ENCODE assay signal across 24 cellular contexts in genomic region chr4:1080432-1080831, GRCh38.
"Had no signal": no experiment of that assay in that cellular context is flagged by ENCODE, and none has a peak within 500 bp of the region (broad histone marks: within the 10 kb centered on the region; RNA-seq: fewer than 3 reads in every experiment).

No MANE protein-coding gene starts in this region.

- H3K27ac Mint-ChIP-seq: activated CD4-positive, alpha-beta T cell treated with anti-CD3 and anti-CD28 coated beads for 36 hours; activated naive CD4-positive, alpha-beta T cell treated with anti-CD3 and anti-CD28 coated beads, Interleukin-2, amount 10 ng/mL, durations not matched to agents 7 days and 5 days; nephron had no signal

- H3K4me3 ChIP-seq: breast epithelium, esophagus muscularis mucosa, heart right ventricle, left lung, lower lobe of right lung, ovary, prostate gland, skin epidermis, testis, transverse colon had no signal

- H3K4me3 Mint-ChIP-seq: activated CD4-positive, alpha-beta T cell treated with anti-CD3 and anti-CD28 coated beads for 36 hours; activated naive CD4-positive, alpha-beta T cell treated with anti-CD3 and anti-CD28 coated beads, Interleukin-2, amount 10 ng/mL, durations not matched to agents 7 days and 5 days; nephron had no signal

- H3K36me3 Mint-ChIP-seq: activated naive CD4-positive, alpha-beta T cell treated with anti-CD3 and anti-CD28 coated beads, Interleukin-2, amount 10 ng/mL, durations not matched to agents 7 days and 5 days had no signal

- DNase-seq: activated CD4-positive, alpha-beta T cell treated with anti-CD3 and anti-CD28 coated beads for 36 hours; activated CD4-positive, alpha-beta T cell treated with anti-CD3 and anti-CD28 coated beads, Interleukin-2, amount 50 U/mL, for 4 hours; activated CD4-positive, CD25-positive, alpha-beta regulatory T cell; activated effector memory CD4-positive, alpha-beta T cell treated with anti-CD3 and anti-CD28 coated beads, Interleukin-2, amount 50 U/mL, for 16 hours; activated naive CD4-positive, alpha-beta T cell treated with anti-CD3 and anti-CD28 coated beads, Interleukin-2, amount 10 ng/mL, durations not matched to agents 7 days and 5 days; activated T-cell treated with anti-CD3 and anti-CD28 coated beads for 4 hours; central memory CD4-positive, alpha-beta T cell; foreskin keratinocyte; heart right ventricle; left lung; lower lobe of right lung; retina; stimulated activated CD4-positive, alpha-beta T cell treated with anti-CD3 and anti-CD28 coated beads, Interleukin-12 subunit alpha, Interleukin-12 subunit beta, amount 100 ng/mL, for 4 hours; stimulated activated CD4-positive, alpha-beta T cell treated with anti-CD3 and anti-CD28 coated beads, Interleukin-4, amount 100 ng/mL, for 1 hour; stimulated activated naive CD8-positive, alpha-beta T cell treated with anti-CD3 and anti-CD28 coated beads, Interleukin-15, Interleukin-2, amounts not matched to agents 100 U/mL and 50 U/mL, for 24 hours; testis; transverse colon had no signal

- H3K9me3 Mint-ChIP-seq: activated naive CD4-positive, alpha-beta T cell treated with anti-CD3 and anti-CD28 coated beads, Interleukin-2, amount 10 ng/mL, durations not matched to agents 7 days and 5 days; nephron had no signal

- H3K27me3 ChIP-seq: breast epithelium, ovary, testis had no signal

- H3K4me1 ChIP-seq: breast epithelium, esophagus muscularis mucosa, foreskin keratinocyte, prostate gland, testis had no signal

- H3K4me1 Mint-ChIP-seq: activated naive CD4-positive, alpha-beta T cell treated with anti-CD3 and anti-CD28 coated beads, Interleukin-2, amount 10 ng/mL, durations not matched to agents 7 days and 5 days had no signal

- H3K9me3 ChIP-seq: breast epithelium, esophagus muscularis mucosa, heart right ventricle, left lung, lower lobe of right lung, ovary, prostate gland, testis, transverse colon had no signal

- H3K36me3 ChIP-seq: breast epithelium, esophagus muscularis mucosa, heart right ventricle, left lung, lower lobe of right lung, ovary, prostate gland, transverse colon had no signal

- H3K27ac ChIP-seq: breast epithelium, esophagus muscularis mucosa, foreskin keratinocyte, heart right ventricle, left lung, lower lobe of right lung, ovary, prostate gland, skin epidermis, testis, transverse colon had no signal

- ATAC-seq: foreskin keratinocyte; heart right ventricle; left lung; lower lobe of right lung; sciatic nerve; stimulated activated naive CD8-positive, alpha-beta T cell treated with anti-CD3 and anti-CD28 coated beads, Interleukin-15, Interleukin-2, amounts not matched to agents 100 U/mL and 50 U/mL, for 24 hours had no signal
